8 cellular contexts compared by ENCODE assay signal in the genomic region with DNA sequence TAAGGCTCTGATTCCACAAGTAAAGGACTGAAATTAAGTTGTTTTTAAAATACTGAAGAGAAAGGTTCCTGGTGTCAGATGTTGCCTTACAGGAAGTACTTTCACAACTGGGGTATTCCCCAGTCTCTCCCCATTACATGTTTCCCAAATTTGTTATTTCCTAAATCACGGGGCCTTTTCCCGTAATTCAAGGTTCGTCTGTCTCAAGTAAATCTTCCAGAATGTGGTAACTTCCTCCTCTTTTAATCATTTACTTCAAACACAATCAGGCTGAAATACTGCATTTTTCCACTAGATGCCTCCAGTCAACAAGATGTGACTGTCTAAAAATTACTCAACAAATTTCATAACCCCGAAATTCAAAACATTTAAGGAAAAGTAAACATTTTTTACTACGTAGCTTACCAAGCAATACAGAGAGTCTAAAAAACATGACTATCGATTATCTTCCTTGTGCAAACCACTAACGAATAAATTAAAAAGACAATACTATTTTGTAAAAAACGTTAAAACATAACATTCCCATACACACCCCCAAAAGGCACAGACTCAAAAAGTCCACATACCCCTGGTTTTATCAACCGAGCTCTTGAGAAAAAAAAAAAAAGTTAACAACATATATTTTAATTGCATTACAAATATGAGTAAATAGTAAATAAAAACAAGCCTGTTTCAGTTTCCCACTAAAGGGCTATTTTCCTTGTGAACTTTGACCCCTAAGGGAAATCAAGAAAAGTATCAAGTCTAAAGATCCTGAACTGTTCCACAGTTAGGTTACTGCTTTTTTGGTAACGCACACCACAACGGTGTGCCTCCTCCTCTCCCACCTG. TPM values are rescaled to one million over a fixed set of nuclear protein-coding genes. Genes with fewer than 3 reads are reported as not detected.
A peak's percentile ranks its signal among the peaks of the same experiment; 100 is the strongest.
DNase-seq lines count a peak whose midpoint lies in the region; ATAC-seq, FAIRE-seq and TF ChIP-seq lines count a peak whose summit lies in the region.

No MANE protein-coding gene starts in this region.

- H3K4me3 Mint-ChIP-seq in activated CD4-positive, alpha-beta memory T cell treated with anti-CD3 and anti-CD28 coated beads, Interleukin-2, amount 10 ng/mL, durations not matched to agents 7 days and 5 days: peak overlapping the region; percentile 97

- peak overlapping the region; percentile 95 for H3K27ac Mint-ChIP-seq in activated CD4-positive, alpha-beta memory T cell treated with anti-CD3 and anti-CD28 coated beads, Interleukin-2, amount 10 ng/mL, durations not matched to agents 7 days and 5 days

- peaks cover 9 to 42% (median 19%) of the 10 kb centered on the region in 3 donors for H3K4me1 ChIP-seq in pancreas

- H3K9me3 ChIP-seq in AG04450 (ENCODE audit: control insufficient read depth, insufficient read depth, low read length) (no peaks in the 10 kb centered on the region), pancreas (no peaks in the 10 kb centered on the region)

- peaks cover 38% of the 10 kb centered on the region for H3K36me3 Mint-ChIP-seq in activated CD4-positive, alpha-beta memory T cell treated with anti-CD3 and anti-CD28 coated beads, Interleukin-2, amount 10 ng/mL, durations not matched to agents 7 days and 5 days (ENCODE audit: low read depth)

- H3K27me3 Mint-ChIP-seq in activated CD4-positive, alpha-beta memory T cell treated with anti-CD3 and anti-CD28 coated beads, Interleukin-2, amount 10 ng/mL, durations not matched to agents 7 days and 5 days: no peaks in the 10 kb centered on the region

- H3K27ac ChIP-seq in AG04450 (ENCODE audit: low read depth, low read length): no peak overlapping the region
- peak overlapping the region in 2 of 4 donors; percentile 93 to 98 for H3K27ac ChIP-seq in pancreas

- TF ChIP-seq CTCF in AG04450 (IDR thresholded peaks at IDR 0.05; ENCODE audit: low read depth, low read length): peak; percentile 83
- peak; percentile 22 to 65 (median 46) for TF ChIP-seq CTCF in pancreas (IDR thresholded peaks at IDR 0.05)

- H3K27me3 ChIP-seq in AG04450 (ENCODE audit: control insufficient read depth, insufficient read depth, low read length) (no peaks in the 10 kb centered on the region), pancreas (no peaks in the 10 kb centered on the region)

- FAIRE-seq in pancreas (lab: Jason Lieb, UNC): peak; percentile 93

- peak overlapping the region; percentile 94 for H3K4me3 ChIP-seq in AG04450 (ENCODE audit: low read depth, low read length)
- H3K4me3 ChIP-seq in pancreas: peak overlapping the region; percentile 76 to 96 (median 88)

- DNase-seq in AG04450 (ENCODE audit: low read depth, low spot score): peak; percentile 81
- peak; percentile 63 for DNase-seq in GM04504 (ENCODE audit: low read depth)
- peak; percentile 12 for DNase-seq in NCI-H1694 (lab: John Stamatoyannopoulos, UW)
- no peak for DNase-seq in activated CD4-positive, alpha-beta memory T cell treated with anti-CD3 and anti-CD28 coated beads, Interleukin-2, amount 10 ng/mL, durations not matched to agents 7 days and 5 days
- DNase-seq in fibroblast of the conjunctiva (ENCODE audit: low read depth): peak; percentile 81
- peak in 1 of 6 donors; percentile 35 for DNase-seq in pancreas
- no peak for DNase-seq in NCI-H1930 (lab: John Stamatoyannopoulos, UW)

- peak; percentile 17 to 44 (median 30) for ATAC-seq in pancreas
- ATAC-seq in HG03342 (IDR thresholded peaks at IDR 0.05; ENCODE audit: unreplicated experiment): no peak

- no peaks in the 10 kb centered on the region for H3K9me3 Mint-ChIP-seq in activated CD4-positive, alpha-beta memory T cell treated with anti-CD3 and anti-CD28 coated beads, Interleukin-2, amount 10 ng/mL, durations not matched to agents 7 days and 5 days

- CTCF ChIA-PET in AG04450 (lab: Charles Lee): interaction anchor here (0.6 to 2.8 kb wide), 31 partner anchors 9 to 764 kb away, joined by 3 to 22 read pairs (median 5); partner anchors contain the start of genes ACAT2, MRPL18, TCP1 and WTAP
- CTCF ChIA-PET in activated CD4-positive, alpha-beta memory T cell treated with anti-CD3 and anti-CD28 coated beads, Interleukin-2, amount 10 ng/mL, durations not matched to agents 7 days and 5 days (lab: Charles Lee): interaction anchor here (0.6 to 4.9 kb wide), 21 partner anchors 8 to 764 kb away, joined by 3 to 34 read pairs (median 5); partner anchors contain the start of genes ACAT2, MRPL18, TCP1 and WTAP

- WGBS in pancreas, 2 donors: 1 to 2% methylated on average over 11 of the region's 11 CpGs

- H3K36me3 ChIP-seq in pancreas: peaks cover 0 to 16% (median 0%) of the 10 kb centered on the region in 3 donors

- POLR2A ChIA-PET in AG04450 (lab: Yijun Ruan, JAX): interaction anchor here (0.5 to 4.4 kb wide), 7 partner anchors 10 to 1857 kb away, joined by 3 to 31 read pairs (median 5); partner anchors contain the start of genes MRPL18, TCP1 and WTAP
- POLR2A ChIA-PET in activated CD4-positive, alpha-beta memory T cell treated with anti-CD3 and anti-CD28 coated beads, Interleukin-2, amount 10 ng/mL, durations not matched to agents 7 days and 5 days (lab: Charles Lee): interaction anchor here (0.7 to 9.5 kb wide), 10 partner anchors 9 to 378 kb away, joined by 3 to 186 read pairs (median 8); partner anchors contain the start of genes ACAT2, MRPL18, TCP1 and WTAP

- H3K4me1 Mint-ChIP-seq in activated CD4-positive, alpha-beta memory T cell treated with anti-CD3 and anti-CD28 coated beads, Interleukin-2, amount 10 ng/mL, durations not matched to agents 7 days and 5 days: peaks cover 58% of the 10 kb centered on the region

- intact Hi-C loops in pancreas (cut with DNase I): no loop called here

RNA-seq across cellular contexts. Expression of gene SOD2, which starts 1.7 kb away (rescaled TPM):
- polyA plus RNA-seq in AG04450 (2011; rRNA removed) (126 and 194 TPM in 2 replicates), pancreas (100 to 1,000 TPM in 1 of 2 donors, 10 to 100 TPM in 1; 97.7 to 162 TPM)
- polyA minus RNA-seq in AG04450 (2011; rRNA and poly(A)+ RNA removed): 205 and 289 TPM in 2 replicates
- 10 to 100 TPM; 76.5 to 84.8 TPM for total RNA-seq in activated CD4-positive, alpha-beta memory T cell treated with anti-CD3 and anti-CD28 coated beads, Interleukin-2, amount 10 ng/mL, durations not matched to agents 7 days and 5 days
- 100 to 1,000 TPM; 155 to 792 (median 241) TPM for total RNA-seq in pancreas

RNA-seq across cellular contexts. Expression of gene WTAP, which starts 36.0 kb away (rescaled TPM):
- polyA plus RNA-seq in AG04450 (2011; rRNA removed): 38.5 and 45.7 TPM in 2 replicates
- polyA minus RNA-seq in AG04450 (2011; rRNA and poly(A)+ RNA removed): 30.6 and 37.9 TPM in 2 replicates
- 100 to 1,000 TPM; 124 TPM for total RNA-seq in activated CD4-positive, alpha-beta memory T cell treated with anti-CD3 and anti-CD28 coated beads, Interleukin-2, amount 10 ng/mL, durations not matched to agents 7 days and 5 days
- 10 to 100 TPM; 35.6 to 51.4 (median 42.8) TPM for total RNA-seq in pancreas
- 10 to 100 TPM; 55.4 to 85.6 TPM for polyA plus RNA-seq in pancreas

Comparison
In these comparisons a context has a peak if more than half of its experiments do, and no peak if none do; other contexts are left out.
1. DNase-seq: peak in AG04450 (single experiment), GM04504 (single experiment), NCI-H1694 (single experiment) and fibroblast of the conjunctiva (single experiment); none in activated CD4-positive, alpha-beta memory T cell treated with anti-CD3 and anti-CD28 coated beads, Interleukin-2, amount 10 ng/mL, durations not matched to agents 7 days and 5 days (single experiment) and NCI-H1930 (0 of 2).